ENCODE assay signal across 23 cellular contexts in genomic region chr6:157558487-157559200, GRCh38.
DNase-seq lines count a peak whose midpoint lies in the region; ATAC-seq and TF ChIP-seq lines count a peak whose summit lies in the region.
"Had no signal": no experiment of that assay in that cellular context is flagged by ENCODE, and none has a peak within 500 bp of the region (broad histone marks: within the 10 kb centered on the region; RNA-seq: fewer than 3 reads in every experiment).

No MANE protein-coding gene starts in this region.

- no peak overlapping the region for H2BK15ac ChIP-seq in mesenchymal stem cell (ENCODE audit: low read depth, poor library complexity, severe bottlenecking)

- H3K4me1 ChIP-seq in OCI-LY7 (ENCODE audit: insufficient read depth, low read length, poor library complexity, severe bottlenecking) (peaks cover 76% of the 10 kb centered on the region), psoas muscle (peaks cover 23% of the 10 kb centered on the region), mesenchymal stem cell (ENCODE audit: control insufficient read depth, insufficient read depth, low read depth, low read length) (peaks cover 15% of the 10 kb centered on the region)
- H3K4me1 ChIP-seq: gastroesophageal sphincter, left lung, suprapubic skin had no signal

- H3K14ac ChIP-seq in mesenchymal stem cell (ENCODE audit: low read length in 2 of 2) = no peak overlapping the region

- no peak overlapping the region for H3K4ac ChIP-seq in mesenchymal stem cell (ENCODE audit: low read depth in 1 of 2, low read length in 2 of 2)

- no peak overlapping the region for H2AK5ac ChIP-seq in mesenchymal stem cell (ENCODE audit: low read length, severe bottlenecking)

- H3K79me1 ChIP-seq in mesenchymal stem cell (replicated peaks; ENCODE audit: low read length, poor library complexity, severe bottlenecking) = peaks cover 10% of the 10 kb centered on the region

- intact Hi-C loops in OCI-LY7 (cut with micrococcal nuclease; ENCODE audit: unreplicated experiment) = loop anchor here (5.0 to 10.0 kb wide), 2 partner anchors 176 to 194 kb away; partner anchors contain the start of gene ZDHHC14
- intact Hi-C loops in psoas muscle (cut with DNase I) = no loop called here

- DNase-seq in NCI-H748 (lab: John Stamatoyannopoulos, UW; ENCODE audit: unreplicated experiment) (peak; percentile 75), NCI-H748 treated with DMSO at 0.1 percent for 48 hours (lab: John Stamatoyannopoulos, UW) (no peak), NAMALWA (ENCODE audit: low spot score) (peak; percentile 32), OCI-LY7 (ENCODE audit: low spot score) (no peak), psoas muscle (no peak), NCI-H187 treated with DMSO at 0.1 percent for 48 hours (lab: John Stamatoyannopoulos, UW) (no peak), midbrain (lab: John Stamatoyannopoulos, UW) (no peak), mesenchymal stem cell (no peak)
- DNase-seq: activated CD4-positive, alpha-beta T cell treated with anti-CD3 and anti-CD28 coated beads for 36 hours; aorta; cortex of kidney; DMS53; esophagus squamous epithelium; hippocampal formation; KG1; left lung; mucosa of descending colon; NCI-H1694 treated with DMSO at 0.1 percent for 48 hours; NCI-H510A; T-helper 17 cell had no signal

- H2BK5ac ChIP-seq in mesenchymal stem cell (ENCODE audit: low read depth, low read length, poor library complexity, severe bottlenecking) = no peak overlapping the region

- no peak overlapping the region for H4K8ac ChIP-seq in mesenchymal stem cell (ENCODE audit: low read length)

- H3K4me2 ChIP-seq in OCI-LY7 (ENCODE audit: low read length) = peak overlapping the region; percentile 70
- no peak overlapping the region for H3K4me2 ChIP-seq in mesenchymal stem cell (ENCODE audit: low read length, poor library complexity, severe bottlenecking)

- H3K9me2 ChIP-seq in OCI-LY7 (ENCODE audit: insufficient read depth, low read length) = no peaks in the 10 kb centered on the region

- WGBS in psoas muscle, 3 donors = 49 to 52% (median 49%) methylated on average over 2 of the region's 2 CpGs
- 82% methylated on average over 1 of the region's 2 CpGs for WGBS in mesenchymal stem cell

- no peak overlapping the region for H3K23ac ChIP-seq in mesenchymal stem cell (ENCODE audit: low read length in 2 of 2)

- POLR2A ChIA-PET in OCI-LY7 (lab: Charles Lee) = interaction anchor here (0.7 to 2.2 kb wide), 4 partner anchors 9 to 205 kb away, joined by 3 to 24 read pairs (median 5); no protein-coding TSS in a partner anchor

- H3K9ac ChIP-seq in mesenchymal stem cell (ENCODE audit: low read length) = no peak overlapping the region

- no peak overlapping the region for H2BK120ac ChIP-seq in mesenchymal stem cell (ENCODE audit: low read depth, low read length)

- H4K91ac ChIP-seq in mesenchymal stem cell (ENCODE audit: low read length) = no peak overlapping the region

- H3K18ac ChIP-seq in mesenchymal stem cell (ENCODE audit: low read depth in 1 of 2, low read length in 2 of 2) = no peak overlapping the region

- H2BK12ac ChIP-seq in mesenchymal stem cell (ENCODE audit: low read length in 2 of 2) = no peak overlapping the region

- no peaks in the 10 kb centered on the region for H3K9me3 ChIP-seq in OCI-LY7 (ENCODE audit: low read length)
- H3K9me3 ChIP-seq in psoas muscle = no peaks in the 10 kb centered on the region
- H3K9me3 ChIP-seq in mesenchymal stem cell (ENCODE audit: control insufficient read depth, low read length) = no peaks in the 10 kb centered on the region
- H3K9me3 ChIP-seq: esophagus squamous epithelium, gastroesophageal sphincter, left lung, mucosa of descending colon, suprapubic skin had no signal

- no peaks in the 10 kb centered on the region for H4K20me1 ChIP-seq in OCI-LY7 (ENCODE audit: insufficient read depth, low read length)

- ATAC-seq in psoas muscle = no peak
- ATAC-seq: activated CD4-positive, alpha-beta T cell treated with anti-CD3 and anti-CD28 coated beads for 36 hours; gastroesophageal sphincter; left lung; mucosa of descending colon; T-helper 17 cell had no signal

- H3K27me3 ChIP-seq in psoas muscle (ENCODE audit: insufficient read depth in 3 of 3, low read length in 2 of 3) (no peaks in the 10 kb centered on the region), mesenchymal stem cell (ENCODE audit: control insufficient read depth in 1 of 2, insufficient read depth in 1 of 2, low read length in 2 of 2) (no peaks in the 10 kb centered on the region)
- H3K27me3 ChIP-seq: esophagus squamous epithelium, gastroesophageal sphincter, left lung, suprapubic skin had no signal

- CTCF ChIA-PET in OCI-LY7 (lab: Charles Lee; ENCODE audit: unreplicated experiment) = no interaction called here

- TF ChIP-seq CTCF in OCI-LY7 (conservative IDR thresholded peaks at IDR 0.05; ENCODE audit: low read length) = no peak
- TF ChIP-seq CTCF in psoas muscle (IDR thresholded peaks at IDR 0.05) = no peak

- no TSS peak for BruUV-seq in OCI-LY7 (replicated peaks; lab: Mats Ljungman, UMichigan)

- no peaks in the 10 kb centered on the region for H3K79me2 ChIP-seq in OCI-LY7 (ENCODE audit: insufficient read depth, low read depth, low read length)

- H3K27ac ChIP-seq in OCI-LY7 (ENCODE audit: low read depth, low read length, poor library complexity, severe bottlenecking) = peak overlapping the region; percentile 79
- peak overlapping the region; percentile 73 for H3K27ac ChIP-seq in psoas muscle
- no peak overlapping the region for H3K27ac ChIP-seq in mesenchymal stem cell (ENCODE audit: low read length, poor library complexity, severe bottlenecking)
- H3K27ac ChIP-seq: esophagus squamous epithelium, gastroesophageal sphincter, left lung, SK-N-MC, suprapubic skin had no signal

- no peak overlapping the region for H3K4me3 ChIP-seq in OCI-LY7 (ENCODE audit: low read depth, low read length, poor library complexity, severe bottlenecking)
- peak overlapping the region; percentile 19 for H3K4me3 ChIP-seq in psoas muscle
- no peak overlapping the region for H3K4me3 ChIP-seq in mesenchymal stem cell (ENCODE audit: insufficient read depth in 1 of 2, low read depth in 1 of 2, low read length in 2 of 2)
- H3K4me3 ChIP-seq: esophagus squamous epithelium, gastroesophageal sphincter, left lung, mucosa of descending colon, SK-N-MC, suprapubic skin had no signal

- peak overlapping the region; percentile 46; the same call in 1 of the 2 replicates for H2AFZ ChIP-seq in OCI-LY7 (ENCODE audit: low read length)
- H2AFZ ChIP-seq in mesenchymal stem cell (ENCODE audit: low read depth, low read length) = no peak overlapping the region

- H3K36me3 ChIP-seq in OCI-LY7 (ENCODE audit: insufficient read depth, low read length) (no peaks in the 10 kb centered on the region), psoas muscle (ENCODE audit: insufficient read depth in 1 of 2, low read depth in 1 of 2) (no peaks in the 10 kb centered on the region), mesenchymal stem cell (ENCODE audit: control insufficient read depth in 1 of 2, insufficient read depth in 2 of 2, low read depth in 1 of 2, low read length in 2 of 2) (peaks cover 0 to 9% of the 10 kb centered on the region in 2 experiments)
- H3K36me3 ChIP-seq: esophagus squamous epithelium, gastroesophageal sphincter, left lung, suprapubic skin had no signal

Comparison
In these comparisons a context has a peak if more than half of its experiments do, and no peak if none do; other contexts are left out.
1. DNase-seq: peak in NCI-H748 (single experiment) and NAMALWA (single experiment); none in NCI-H748 treated with DMSO at 0.1 percent for 48 hours (single experiment), OCI-LY7 (single experiment), psoas muscle (0 of 2), NCI-H187 treated with DMSO at 0.1 percent for 48 hours (single experiment), midbrain (single experiment) and mesenchymal stem cell (single experiment).